In the genomic region with DNA sequence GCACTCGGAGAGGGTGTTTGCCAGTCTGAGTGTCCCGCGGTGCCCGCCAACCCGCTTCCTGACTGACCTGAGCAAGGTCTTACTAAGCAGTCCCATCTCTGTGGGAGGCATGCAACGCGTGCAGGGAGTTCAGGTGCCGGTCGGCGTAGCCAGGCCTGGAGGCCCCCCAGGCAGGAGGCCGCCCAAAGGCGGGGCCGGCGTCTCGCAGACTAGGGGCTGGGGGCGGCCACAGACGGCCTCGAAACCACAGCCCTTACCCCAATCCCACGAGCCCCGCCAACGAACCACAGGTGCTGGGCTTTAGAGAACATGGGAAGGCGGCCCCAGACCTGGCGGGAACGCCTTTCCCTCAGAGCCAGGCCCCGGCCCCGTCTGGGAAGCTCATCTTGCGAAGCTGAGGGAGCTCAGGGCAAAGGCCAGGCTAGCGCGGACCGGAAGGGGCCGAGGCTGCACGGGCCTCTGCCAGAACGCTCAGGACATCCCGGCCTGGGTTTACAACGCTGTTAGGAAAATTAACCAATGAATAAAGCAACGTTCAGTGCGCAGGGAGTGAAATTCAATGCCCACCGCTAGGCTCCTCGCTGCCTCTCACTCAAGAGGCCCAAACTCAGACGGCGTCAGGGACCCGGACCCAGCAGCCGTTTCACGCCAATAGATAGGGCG, we compare ENCODE assay signal across 1 cellular context.
A peak's percentile ranks its signal among the peaks of the same experiment; 100 is the strongest.
TF ChIP-seq lines count a peak whose summit lies in the region.

No MANE protein-coding gene starts in this region.

TF ChIP-seq in HepG2, 621 proteins besides CTCF, POLR2A, EP300 and RAD21 (continued from another document and continues in another):
- no peak for TF ChIP-seq ZNF562 (CRISPR knock-in tag; IDR thresholded peaks at IDR 0.05; ENCODE audit: borderline replicate concordance)
- peak; percentile 39 for TF ChIP-seq CSRNP1 (CRISPR knock-in tag; IDR thresholded peaks at IDR 0.05)
- peak; percentile 77; the same call in 1 of the 2 replicates for TF ChIP-seq ZNF678 (CRISPR knock-in tag; IDR thresholded peaks at IDR 0.05)
- peak; percentile 69; the same call in 1 of the 2 replicates for TF ChIP-seq ZNF33B (CRISPR knock-in tag; IDR thresholded peaks at IDR 0.05)
- TF ChIP-seq ZNF468 (CRISPR knock-in tag; IDR thresholded peaks at IDR 0.05) = no peak
- 0 out of 2 replicates have a peak, but pooled peaks have one; percentile 65 for TF ChIP-seq JUN (CRISPR knock-in tag; IDR thresholded peaks at IDR 0.05)
- peak; percentile 18 for TF ChIP-seq PCBP2 (optimal IDR thresholded peaks at IDR 0.05; ENCODE audit: low read depth, low read length, poor library complexity, severe bottlenecking)
- TF ChIP-seq CBX1 (IDR thresholded peaks at IDR 0.05; ENCODE audit: low read depth) = peak; percentile 37
- peak; percentile 37; the same call in 1 of the 2 replicates for TF ChIP-seq ZNF629 (CRISPR knock-in tag; conservative IDR thresholded peaks at IDR 0.05)
- TF ChIP-seq KDM4B (CRISPR knock-in tag; IDR thresholded peaks at IDR 0.05) = peak; percentile 50; the same call in 1 of the 2 replicates
- 0 out of 2 replicates have a peak, but pooled peaks have one; percentile 20 for TF ChIP-seq ZNF619 (CRISPR knock-in tag; IDR thresholded peaks at IDR 0.05)
- TF ChIP-seq ZNF615 (CRISPR knock-in tag; IDR thresholded peaks at IDR 0.05; ENCODE audit: borderline replicate concordance) = peak; percentile 88; the same call in 1 of the 2 replicates
- peak; percentile 58; the same call in 1 of the 2 replicates for TF ChIP-seq KDM5A (IDR thresholded peaks at IDR 0.05; ENCODE audit: borderline replicate concordance, low read length)
- peak; percentile 96 for TF ChIP-seq NCOA1 (CRISPR knock-in tag; IDR thresholded peaks at IDR 0.05)
- peak; percentile 73; the same call in 1 of the 2 replicates for TF ChIP-seq ELF4 (CRISPR knock-in tag; IDR thresholded peaks at IDR 0.05; ENCODE audit: borderline replicate concordance)
- TF ChIP-seq, protein P1, sequence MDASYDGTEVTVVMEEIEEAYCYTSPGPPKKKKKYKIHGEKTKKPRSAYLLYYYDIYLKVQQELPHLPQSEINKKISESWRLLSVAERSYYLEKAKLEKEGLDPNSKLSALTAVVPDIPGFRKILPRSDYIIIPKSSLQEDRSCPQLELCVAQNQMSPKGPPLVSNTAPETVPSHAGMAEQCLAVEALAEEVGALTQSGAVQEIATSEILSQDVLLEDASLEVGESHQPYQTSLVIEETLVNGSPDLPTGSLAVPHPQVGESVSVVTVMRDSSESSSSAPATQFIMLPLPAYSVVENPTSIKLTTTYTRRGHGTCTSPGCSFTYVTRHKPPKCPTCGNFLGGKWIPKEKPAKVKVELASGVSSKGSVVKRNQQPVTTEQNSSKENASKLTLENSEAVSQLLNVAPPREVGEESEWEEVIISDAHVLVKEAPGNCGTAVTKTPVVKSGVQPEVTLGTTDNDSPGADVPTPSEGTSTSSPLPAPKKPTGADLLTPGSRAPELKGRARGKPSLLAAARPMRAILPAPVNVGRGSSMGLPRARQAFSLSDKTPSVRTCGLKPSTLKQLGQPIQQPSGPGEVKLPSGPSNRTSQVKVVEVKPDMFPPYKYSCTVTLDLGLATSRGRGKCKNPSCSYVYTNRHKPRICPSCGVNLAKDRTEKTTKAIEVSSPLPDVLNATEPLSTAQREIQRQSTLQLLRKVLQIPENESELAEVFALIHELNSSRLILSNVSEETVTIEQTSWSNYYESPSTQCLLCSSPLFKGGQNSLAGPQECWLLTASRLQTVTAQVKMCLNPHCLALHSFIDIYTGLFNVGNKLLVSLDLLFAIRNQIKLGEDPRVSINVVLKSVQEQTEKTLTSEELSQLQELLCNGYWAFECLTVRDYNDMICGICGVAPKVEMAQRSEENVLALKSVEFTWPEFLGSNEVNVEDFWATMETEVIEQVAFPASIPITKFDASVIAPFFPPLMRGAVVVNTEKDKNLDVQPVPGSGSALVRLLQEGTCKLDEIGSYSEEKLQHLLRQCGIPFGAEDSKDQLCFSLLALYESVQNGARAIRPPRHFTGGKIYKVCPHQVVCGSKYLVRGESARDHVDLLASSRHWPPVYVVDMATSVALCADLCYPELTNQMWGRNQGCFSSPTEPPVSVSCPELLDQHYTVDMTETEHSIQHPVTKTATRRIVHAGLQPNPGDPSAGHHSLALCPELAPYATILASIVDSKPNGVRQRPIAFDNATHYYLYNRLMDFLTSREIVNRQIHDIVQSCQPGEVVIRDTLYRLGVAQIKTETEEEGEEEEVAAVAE (CRISPR knock-in tag; IDR thresholded peaks at IDR 0.05; ENCODE audit: borderline replicate concordance) = no peak; the same call in 1 of the 2 replicates
- no peak for TF ChIP-seq ZNF260 (CRISPR knock-in tag; IDR thresholded peaks at IDR 0.05; ENCODE audit: borderline replicate concordance, low read depth)
- TF ChIP-seq ZMYM2 (CRISPR knock-in tag; IDR thresholded peaks at IDR 0.05) = peak; percentile 42
- peak; percentile 81; the same call in 1 of the 2 replicates for TF ChIP-seq ZNF773 (CRISPR knock-in tag; IDR thresholded peaks at IDR 0.05; ENCODE audit: borderline replicate concordance)
- TF ChIP-seq ZNF589 (CRISPR knock-in tag; conservative IDR thresholded peaks at IDR 0.05) = no peak; the same call in 1 of the 2 replicates
- TF ChIP-seq, protein P2, sequence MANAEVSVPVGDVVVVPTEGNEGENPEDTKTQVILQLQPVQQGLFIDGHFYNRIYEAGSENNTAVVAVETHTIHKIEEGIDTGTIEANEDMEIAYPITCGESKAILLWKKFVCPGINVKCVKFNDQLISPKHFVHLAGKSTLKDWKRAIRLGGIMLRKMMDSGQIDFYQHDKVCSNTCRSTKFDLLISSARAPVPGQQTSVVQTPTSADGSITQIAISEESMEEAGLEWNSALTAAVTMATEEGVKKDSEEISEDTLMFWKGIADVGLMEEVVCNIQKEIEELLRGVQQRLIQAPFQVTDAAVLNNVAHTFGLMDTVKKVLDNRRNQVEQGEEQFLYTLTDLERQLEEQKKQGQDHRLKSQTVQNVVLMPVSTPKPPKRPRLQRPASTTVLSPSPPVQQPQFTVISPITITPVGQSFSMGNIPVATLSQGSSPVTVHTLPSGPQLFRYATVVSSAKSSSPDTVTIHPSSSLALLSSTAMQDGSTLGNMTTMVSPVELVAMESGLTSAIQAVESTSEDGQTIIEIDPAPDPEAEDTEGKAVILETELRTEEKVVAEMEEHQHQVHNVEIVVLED (CRISPR knock-in tag; IDR thresholded peaks at IDR 0.05; ENCODE audit: borderline replicate concordance) = no peak
- TF ChIP-seq, protein P3, sequence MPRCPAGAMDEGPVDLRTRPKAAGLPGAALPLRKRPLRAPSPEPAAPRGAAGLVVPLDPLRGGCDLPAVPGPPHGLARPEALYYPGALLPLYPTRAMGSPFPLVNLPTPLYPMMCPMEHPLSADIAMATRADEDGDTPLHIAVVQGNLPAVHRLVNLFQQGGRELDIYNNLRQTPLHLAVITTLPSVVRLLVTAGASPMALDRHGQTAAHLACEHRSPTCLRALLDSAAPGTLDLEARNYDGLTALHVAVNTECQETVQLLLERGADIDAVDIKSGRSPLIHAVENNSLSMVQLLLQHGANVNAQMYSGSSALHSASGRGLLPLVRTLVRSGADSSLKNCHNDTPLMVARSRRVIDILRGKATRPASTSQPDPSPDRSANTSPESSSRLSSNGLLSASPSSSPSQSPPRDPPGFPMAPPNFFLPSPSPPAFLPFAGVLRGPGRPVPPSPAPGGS (CRISPR knock-in tag; IDR thresholded peaks at IDR 0.05) = peak; percentile 87; the same call in 1 of the 2 replicates
- TF ChIP-seq, protein P4, sequence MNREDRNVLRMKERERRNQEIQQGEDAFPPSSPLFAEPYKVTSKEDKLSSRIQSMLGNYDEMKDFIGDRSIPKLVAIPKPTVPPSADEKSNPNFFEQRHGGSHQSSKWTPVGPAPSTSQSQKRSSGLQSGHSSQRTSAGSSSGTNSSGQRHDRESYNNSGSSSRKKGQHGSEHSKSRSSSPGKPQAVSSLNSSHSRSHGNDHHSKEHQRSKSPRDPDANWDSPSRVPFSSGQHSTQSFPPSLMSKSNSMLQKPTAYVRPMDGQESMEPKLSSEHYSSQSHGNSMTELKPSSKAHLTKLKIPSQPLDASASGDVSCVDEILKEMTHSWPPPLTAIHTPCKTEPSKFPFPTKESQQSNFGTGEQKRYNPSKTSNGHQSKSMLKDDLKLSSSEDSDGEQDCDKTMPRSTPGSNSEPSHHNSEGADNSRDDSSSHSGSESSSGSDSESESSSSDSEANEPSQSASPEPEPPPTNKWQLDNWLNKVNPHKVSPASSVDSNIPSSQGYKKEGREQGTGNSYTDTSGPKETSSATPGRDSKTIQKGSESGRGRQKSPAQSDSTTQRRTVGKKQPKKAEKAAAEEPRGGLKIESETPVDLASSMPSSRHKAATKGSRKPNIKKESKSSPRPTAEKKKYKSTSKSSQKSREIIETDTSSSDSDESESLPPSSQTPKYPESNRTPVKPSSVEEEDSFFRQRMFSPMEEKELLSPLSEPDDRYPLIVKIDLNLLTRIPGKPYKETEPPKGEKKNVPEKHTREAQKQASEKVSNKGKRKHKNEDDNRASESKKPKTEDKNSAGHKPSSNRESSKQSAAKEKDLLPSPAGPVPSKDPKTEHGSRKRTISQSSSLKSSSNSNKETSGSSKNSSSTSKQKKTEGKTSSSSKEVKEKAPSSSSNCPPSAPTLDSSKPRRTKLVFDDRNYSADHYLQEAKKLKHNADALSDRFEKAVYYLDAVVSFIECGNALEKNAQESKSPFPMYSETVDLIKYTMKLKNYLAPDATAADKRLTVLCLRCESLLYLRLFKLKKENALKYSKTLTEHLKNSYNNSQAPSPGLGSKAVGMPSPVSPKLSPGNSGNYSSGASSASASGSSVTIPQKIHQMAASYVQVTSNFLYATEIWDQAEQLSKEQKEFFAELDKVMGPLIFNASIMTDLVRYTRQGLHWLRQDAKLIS (CRISPR knock-in tag; IDR thresholded peaks at IDR 0.05) = 0 out of 2 replicates have a peak, but pooled peaks have one; percentile 29
- TF ChIP-seq ZNF333 (CRISPR knock-in tag; IDR thresholded peaks at IDR 0.05; ENCODE audit: borderline replicate concordance) = 0 out of 2 replicates have a peak, but pooled peaks have one; percentile 81
- 0 out of 2 replicates have a peak, but pooled peaks have one; percentile 19 for TF ChIP-seq ARHGAP35 (CRISPR knock-in tag; IDR thresholded peaks at IDR 0.05; ENCODE audit: borderline replicate concordance)
- TF ChIP-seq NR2F2 (IDR thresholded peaks at IDR 0.05; ENCODE audit: borderline replicate concordance, low read depth) = peak; percentile 18; the same call in 1 of the 2 replicates
- 0 out of 2 replicates have a peak, but pooled peaks have one; percentile 48 for TF ChIP-seq ZNF775 (CRISPR knock-in tag; IDR thresholded peaks at IDR 0.05; ENCODE audit: borderline replicate concordance)
- peak; percentile 87 for TF ChIP-seq HIVEP1 (CRISPR knock-in tag; IDR thresholded peaks at IDR 0.05)
- peak; percentile 80; the same call in 1 of the 2 replicates for TF ChIP-seq XBP1 (CRISPR knock-in tag; IDR thresholded peaks at IDR 0.05)
- TF ChIP-seq NFE2L1 (CRISPR knock-in tag; IDR thresholded peaks at IDR 0.05; ENCODE audit: borderline replicate concordance) = no peak
- no peak; the same call in 1 of the 2 replicates for TF ChIP-seq ZNF746 (CRISPR knock-in tag; IDR thresholded peaks at IDR 0.05)
- TF ChIP-seq, protein P5, sequence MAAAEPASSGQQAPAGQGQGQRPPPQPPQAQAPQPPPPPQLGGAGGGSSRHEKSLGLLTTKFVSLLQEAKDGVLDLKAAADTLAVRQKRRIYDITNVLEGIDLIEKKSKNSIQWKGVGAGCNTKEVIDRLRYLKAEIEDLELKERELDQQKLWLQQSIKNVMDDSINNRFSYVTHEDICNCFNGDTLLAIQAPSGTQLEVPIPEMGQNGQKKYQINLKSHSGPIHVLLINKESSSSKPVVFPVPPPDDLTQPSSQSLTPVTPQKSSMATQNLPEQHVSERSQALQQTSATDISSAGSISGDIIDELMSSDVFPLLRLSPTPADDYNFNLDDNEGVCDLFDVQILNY (CRISPR knock-in tag; conservative IDR thresholded peaks at IDR 0.05) = peak; percentile 71
- TF ChIP-seq ZNF441 (CRISPR knock-in tag; IDR thresholded peaks at IDR 0.05; ENCODE audit: borderline replicate concordance) = peak; percentile 71; the same call in 1 of the 2 replicates
- TF ChIP-seq ZNF710 (CRISPR knock-in tag; IDR thresholded peaks at IDR 0.05; ENCODE audit: borderline replicate concordance) = peak; percentile 61; the same call in 1 of the 2 replicates
- TF ChIP-seq MYPOP (CRISPR knock-in tag; IDR thresholded peaks at IDR 0.05) = peak; percentile 65; the same call in 1 of the 2 replicates
- TF ChIP-seq ZNF776 (CRISPR knock-in tag; IDR thresholded peaks at IDR 0.05) = peak; percentile 81; the same call in 1 of the 2 replicates
- no peak for TF ChIP-seq ZKSCAN1 (IDR thresholded peaks at IDR 0.05; ENCODE audit: low read length)
- peak; percentile 28; the same call in 1 of the 2 replicates for TF ChIP-seq GATA4 (IDR thresholded peaks at IDR 0.05; ENCODE audit: borderline replicate concordance, low read depth)
- TF ChIP-seq AHR (CRISPR knock-in tag; IDR thresholded peaks at IDR 0.05) = peak; percentile 4; the same call in 1 of the 2 replicates
